Comparison of ENCODE assay signal across 30 cellular contexts in genomic region chr18:75124967-75125358, GRCh38.
DNase-seq lines count a peak whose midpoint lies in the region; ATAC-seq and TF ChIP-seq lines count a peak whose summit lies in the region.
"Had no signal": no experiment of that assay in that cellular context is flagged by ENCODE, and none has a peak within 500 bp of the region (broad histone marks: within the 10 kb centered on the region; RNA-seq: fewer than 3 reads in every experiment).

No MANE protein-coding gene starts in this region.

- no peaks in the 10 kb centered on the region for H3K36me3 ChIP-seq in psoas muscle (ENCODE audit: insufficient read depth in 1 of 2, low read depth in 1 of 2)
- H3K36me3 ChIP-seq: ascending aorta, cardiac muscle cell, esophagus squamous epithelium, neural progenitor cell, prostate gland, SJSA1, thoracic aorta, vagina had no signal

- peaks cover 3% of the 10 kb centered on the region for H3K9me3 Mint-ChIP-seq in WTC11
- H3K9me3 Mint-ChIP-seq: activated naive CD8-positive, alpha-beta T cell treated with anti-CD3 and anti-CD28 coated beads, Interleukin-2, amount 10 ng/mL, durations not matched to agents 7 days and 5 days; neural progenitor cell; stimulated activated naive CD8-positive, alpha-beta T cell treated with anti-CD3 and anti-CD28 coated beads, Interleukin-15, Interleukin-2, amounts not matched to agents 100 ng/mL and 50 ng/mL, for 24 hours had no signal

- peak; percentile 91 for DNase-seq in DMS53 (lab: John Stamatoyannopoulos, UW)
- DNase-seq in DMS53 treated with DMSO at 0.1 percent for 48 hours (lab: John Stamatoyannopoulos, UW; ENCODE audit: unreplicated experiment), result no peak
- DNase-seq in NCI-H2227 (lab: John Stamatoyannopoulos, UW; ENCODE audit: unreplicated experiment), result peak; percentile 42
- no peak for DNase-seq in WTC11 (ENCODE audit: low spot score)
- no peak for DNase-seq in psoas muscle
- DNase-seq in DMS153 treated with DMSO at 0.1 percent for 48 hours (lab: John Stamatoyannopoulos, UW; ENCODE audit: unreplicated experiment), result no peak
- DNase-seq in HuH-7 (ENCODE audit: low spot score), result no peak
- no peak for DNase-seq in KG1 (lab: John Stamatoyannopoulos, UW)
- DNase-seq: activated CD4-positive, alpha-beta T cell treated with anti-CD3 and anti-CD28 coated beads for 36 hours; activated CD8-positive, alpha-beta T cell treated with anti-CD3 and anti-CD28 coated beads, Interleukin-2, amount 10 ng/mL, durations not matched to agents 7 days and 5 days; activated gamma-delta T cell; activated naive CD8-positive, alpha-beta T cell treated with anti-CD3 and anti-CD28 coated beads, Interleukin-2, amount 10 ng/mL, durations not matched to agents 7 days and 5 days; activated T-cell treated with anti-CD3 and anti-CD28 coated beads, Interleukin-2, amount 50 U/mL, for 1 hour; esophagus squamous epithelium; foreskin melanocyte; GM23248; NCI-H1105; NCI-H526 treated with DMSO at 0.1 percent for 48 hours; RPMI8226 had no signal

- H3K27ac Mint-ChIP-seq in WTC11, result peak overlapping the region; percentile 39; the same call in 1 of the 2 replicates
- H3K27ac Mint-ChIP-seq: activated CD4-positive, alpha-beta T cell treated with anti-CD3 and anti-CD28 coated beads for 36 hours; activated CD8-positive, alpha-beta T cell treated with anti-CD3 and anti-CD28 coated beads, Interleukin-2, amount 10 ng/mL, durations not matched to agents 7 days and 5 days; activated naive CD8-positive, alpha-beta T cell treated with anti-CD3 and anti-CD28 coated beads, Interleukin-2, amount 10 ng/mL, durations not matched to agents 7 days and 5 days; CD14-positive monocyte; neural progenitor cell; stimulated activated naive CD8-positive, alpha-beta T cell treated with anti-CD3 and anti-CD28 coated beads, Interleukin-15, Interleukin-2, amounts not matched to agents 100 ng/mL and 50 ng/mL, for 24 hours; T-helper 1 cell treated with Interleukin-12 subunit alpha and Interleukin-12 subunit beta and Interleukin-4 antibody, amounts not matched to agents 30 μg/mL and 1 μg/mL, for 36 hours had no signal

- peaks cover 3% of the 10 kb centered on the region for H3K4me1 ChIP-seq in psoas muscle
- H3K4me1 ChIP-seq: ascending aorta, esophagus squamous epithelium, neural progenitor cell, prostate gland, SJSA1, vagina had no signal

- peaks cover 0 to 2% (median 0%) of the 10 kb centered on the region in 3 donors for H3K27me3 ChIP-seq in psoas muscle (ENCODE audit: insufficient read depth in 3 of 3, low read length in 2 of 3)
- H3K27me3 ChIP-seq: ascending aorta, cardiac muscle cell, esophagus squamous epithelium, neural progenitor cell, SJSA1, vagina had no signal

- intact Hi-C loops in psoas muscle (cut with DNase I), result no loop called here

- no peak overlapping the region for H3K27ac ChIP-seq in psoas muscle
- H3K27ac ChIP-seq: 22Rv1, ascending aorta, cardiac muscle cell, esophagus squamous epithelium, GM23248, neural progenitor cell, prostate gland, SJSA1, thoracic aorta, vagina had no signal

- 44 to 60% (median 54%) methylated on average over 14 to 15 of the region's 15 CpGs for WGBS in psoas muscle, 3 donors

- no peaks in the 10 kb centered on the region for H3K9me3 ChIP-seq in psoas muscle
- H3K9me3 ChIP-seq: ascending aorta, esophagus squamous epithelium, prostate gland, SJSA1, thoracic aorta, vagina had no signal

- CTCF ChIA-PET in WTC11 (lab: Charles Lee), result no interaction called here

- H3K4me3 ChIP-seq in psoas muscle, result peak overlapping the region; percentile 60
- H3K4me3 ChIP-seq: cardiac muscle cell, esophagus squamous epithelium, GM23248, neural progenitor cell, prostate gland, SJSA1 had no signal

- ATAC-seq in WTC11, result no peak
- ATAC-seq in psoas muscle, result peak in 3 of 4 donors; percentile 6 to 20 (median 8)
- ATAC-seq: activated CD4-positive, alpha-beta T cell treated with anti-CD3 and anti-CD28 coated beads for 36 hours; activated CD8-positive, alpha-beta T cell treated with anti-CD3 and anti-CD28 coated beads, Interleukin-2, amount 10 ng/mL, durations not matched to agents 7 days and 5 days had no signal

- no peak overlapping the region for H3K4me3 Mint-ChIP-seq in WTC11
- H3K4me3 Mint-ChIP-seq: activated CD4-positive, alpha-beta T cell treated with anti-CD3 and anti-CD28 coated beads for 36 hours; activated CD8-positive, alpha-beta T cell treated with anti-CD3 and anti-CD28 coated beads, Interleukin-2, amount 10 ng/mL, durations not matched to agents 7 days and 5 days; activated naive CD8-positive, alpha-beta T cell treated with anti-CD3 and anti-CD28 coated beads, Interleukin-2, amount 10 ng/mL, durations not matched to agents 7 days and 5 days; CD14-positive monocyte; neural progenitor cell; stimulated activated naive CD8-positive, alpha-beta T cell treated with anti-CD3 and anti-CD28 coated beads, Interleukin-15, Interleukin-2, amounts not matched to agents 100 ng/mL and 50 ng/mL, for 24 hours; T-helper 1 cell treated with Interleukin-12 subunit alpha and Interleukin-12 subunit beta and Interleukin-4 antibody, amounts not matched to agents 30 μg/mL and 1 μg/mL, for 36 hours had no signal

- 0 out of 2 replicates have a peak, but pooled peaks cover 3% of the 10 kb centered on the region for H3K4me1 Mint-ChIP-seq in WTC11
- H3K4me1 Mint-ChIP-seq: activated CD4-positive, alpha-beta T cell treated with anti-CD3 and anti-CD28 coated beads for 36 hours; activated naive CD8-positive, alpha-beta T cell treated with anti-CD3 and anti-CD28 coated beads, Interleukin-2, amount 10 ng/mL, durations not matched to agents 7 days and 5 days; CD14-positive monocyte had no signal

- H3K36me3 Mint-ChIP-seq in WTC11, result no peaks in the 10 kb centered on the region
- H3K36me3 Mint-ChIP-seq: activated naive CD8-positive, alpha-beta T cell treated with anti-CD3 and anti-CD28 coated beads, Interleukin-2, amount 10 ng/mL, durations not matched to agents 7 days and 5 days; CD14-positive monocyte; neural progenitor cell had no signal

- no peaks in the 10 kb centered on the region for H3K27me3 Mint-ChIP-seq in WTC11 (ENCODE audit: low read depth)
- H3K27me3 Mint-ChIP-seq: activated naive CD8-positive, alpha-beta T cell treated with anti-CD3 and anti-CD28 coated beads, Interleukin-2, amount 10 ng/mL, durations not matched to agents 7 days and 5 days had no signal

- POLR2A ChIA-PET in WTC11 (lab: Charles Lee), result no interaction called here

- TF ChIP-seq CTCF in WTC11 (IDR thresholded peaks at IDR 0.05) (no peak), psoas muscle (IDR thresholded peaks at IDR 0.05) (no peak)

TF ChIP-seq in WTC11, 78 proteins besides CTCF, POLR2A, EP300 and RAD21 (continues in another document):
- TF ChIP-seq STAT6 (CRISPR knock-in tag; conservative IDR thresholded peaks at IDR 0.05; ENCODE audit: low read depth) (no peak), CREB1 (CRISPR knock-in tag; IDR thresholded peaks at IDR 0.05) (no peak), OVOL2 (CRISPR knock-in tag; IDR thresholded peaks at IDR 0.05; ENCODE audit: borderline replicate concordance) (no peak), SP1 (CRISPR knock-in tag; conservative IDR thresholded peaks at IDR 0.05) (no peak), ETV6 (CRISPR knock-in tag; IDR thresholded peaks at IDR 0.05) (no peak), MLX (CRISPR knock-in tag; IDR thresholded peaks at IDR 0.05) (no peak), ZNF416 (CRISPR knock-in tag; IDR thresholded peaks at IDR 0.05) (no peak), PRRX2 (CRISPR knock-in tag; IDR thresholded peaks at IDR 0.05) (no peak)
- TF ChIP-seq, protein P1, sequence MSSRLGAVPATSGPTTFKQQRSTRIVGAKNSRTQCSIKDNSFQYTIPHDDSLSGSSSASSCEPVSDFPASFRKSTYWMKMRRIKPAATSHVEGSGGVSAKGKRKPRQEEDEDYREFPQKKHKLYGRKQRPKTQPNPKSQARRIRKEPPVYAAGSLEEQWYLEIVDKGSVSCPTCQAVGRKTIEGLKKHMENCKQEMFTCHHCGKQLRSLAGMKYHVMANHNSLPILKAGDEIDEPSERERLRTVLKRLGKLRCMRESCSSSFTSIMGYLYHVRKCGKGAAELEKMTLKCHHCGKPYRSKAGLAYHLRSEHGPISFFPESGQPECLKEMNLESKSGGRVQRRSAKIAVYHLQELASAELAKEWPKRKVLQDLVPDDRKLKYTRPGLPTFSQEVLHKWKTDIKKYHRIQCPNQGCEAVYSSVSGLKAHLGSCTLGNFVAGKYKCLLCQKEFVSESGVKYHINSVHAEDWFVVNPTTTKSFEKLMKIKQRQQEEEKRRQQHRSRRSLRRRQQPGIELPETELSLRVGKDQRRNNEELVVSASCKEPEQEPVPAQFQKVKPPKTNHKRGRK (CRISPR knock-in tag; IDR thresholded peaks at IDR 0.05; ENCODE audit: borderline replicate concordance), result no peak

Comparison
In these comparisons a context has a peak if more than half of its experiments do, and no peak if none do; other contexts are left out.
1. DNase-seq: peak in DMS53 (single experiment) and NCI-H2227 (single experiment); none in DMS53 treated with DMSO at 0.1 percent for 48 hours (single experiment), WTC11 (single experiment), psoas muscle (0 of 2), DMS153 treated with DMSO at 0.1 percent for 48 hours (single experiment), HuH-7 (single experiment) and KG1 (single experiment).